33 cellular contexts compared by ENCODE assay signal in the genomic region with DNA sequence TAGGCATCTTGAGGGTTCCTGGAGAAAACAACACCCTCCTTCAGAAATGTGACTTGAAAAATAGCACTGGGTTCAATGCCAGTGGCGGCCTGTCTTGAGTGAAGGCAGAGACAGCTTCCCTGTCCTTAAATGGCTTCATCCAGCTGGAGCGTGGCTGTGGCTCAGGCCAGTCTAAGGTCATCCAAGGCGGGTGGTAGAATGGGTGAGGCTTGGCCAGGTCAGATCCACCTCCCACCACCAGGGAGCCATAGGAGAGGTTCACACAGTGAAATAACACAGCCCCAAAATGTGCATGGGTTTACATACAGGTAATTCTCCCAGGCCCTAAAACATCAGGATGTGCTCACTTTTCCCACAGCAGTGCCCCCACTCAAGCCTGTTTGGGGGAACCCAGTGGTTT.
"Had no signal": no experiment of that assay in that cellular context is flagged by ENCODE, and none has a peak within 500 bp of the region (broad histone marks: within the 10 kb centered on the region; RNA-seq: fewer than 3 reads in every experiment).

No MANE protein-coding gene starts in this region.

- H3K36me3 ChIP-seq: ascending aorta, gastroesophageal sphincter, pancreas, transverse colon had no signal

- H3K9me3 Mint-ChIP-seq: activated CD4-positive, alpha-beta memory T cell treated with anti-CD3 and anti-CD28 coated beads for 36 hours; activated CD4-positive, alpha-beta T cell treated with anti-CD3 and anti-CD28 coated beads, Interleukin-2, amount 10 ng/mL, durations not matched to agents 24 days and 14 days; activated naive CD4-positive, alpha-beta T cell treated with anti-CD3 and anti-CD28 coated beads for 36 hours; activated naive CD8-positive, alpha-beta T cell treated with anti-CD3 and anti-CD28 coated beads, Interleukin-2, amount 10 ng/mL, durations not matched to agents 7 days and 5 days; activated T-helper 1 cell treated with anti-CD3 and anti-CD28 coated beads, Interleukin-12 subunit alpha, Interleukin-12 subunit beta, Interleukin-2, Interleukin-4 antibody, amounts not matched to agents 30 ng/mL and 10 ng/mL and 1 ng/mL, durations not matched to agents 14 hours and 24 hours and 36 hours; brain; effector memory CD8-positive, alpha-beta T cell; stimulated activated naive B cell treated with anti-CD40 and anti-IgM and Interleukin-4, amounts not matched to agents 10 μg/mL and 1 μg/mL and 100 μg/mL, for 72 hours; T-helper 2 cell treated with Interferon-gamma antibody and Interleukin-4, amounts not matched to agents 5 μg/mL and 100 μg/mL, for 36 hours had no signal

- H3K4me1 Mint-ChIP-seq: activated CD4-positive, alpha-beta T cell treated with anti-CD3 and anti-CD28 coated beads, Interleukin-2, amount 10 ng/mL, durations not matched to agents 24 days and 14 days; immature natural killer cell; naive B cell; stimulated activated naive B cell treated with anti-CD40 and anti-IgM and Interleukin-4, amounts not matched to agents 10 μg/mL and 1 μg/mL and 100 μg/mL, for 72 hours had no signal

- H3K27me3 ChIP-seq: ascending aorta, pancreas, testis had no signal

- FAIRE-seq: endothelial cell of umbilical vein, kidney, pancreas, urothelium cell line had no signal

- H3K27ac Mint-ChIP-seq: activated CD4-positive, alpha-beta memory T cell treated with anti-CD3 and anti-CD28 coated beads for 36 hours; activated CD4-positive, alpha-beta T cell treated with anti-CD3 and anti-CD28 coated beads, Interleukin-2, amount 10 ng/mL, durations not matched to agents 24 days and 14 days; activated naive CD4-positive, alpha-beta T cell treated with anti-CD3 and anti-CD28 coated beads for 36 hours; activated naive CD8-positive, alpha-beta T cell treated with anti-CD3 and anti-CD28 coated beads, Interleukin-2, amount 10 ng/mL, durations not matched to agents 7 days and 5 days; activated T-helper 1 cell treated with anti-CD3 and anti-CD28 coated beads, Interleukin-12 subunit alpha, Interleukin-12 subunit beta, Interleukin-2, Interleukin-4 antibody, amounts not matched to agents 30 ng/mL and 10 ng/mL and 1 ng/mL, durations not matched to agents 14 hours and 24 hours and 36 hours; brain; effector memory CD8-positive, alpha-beta T cell; immature natural killer cell; naive B cell; stimulated activated naive B cell treated with anti-CD40 and anti-IgM and Interleukin-4, amounts not matched to agents 10 μg/mL and 1 μg/mL and 100 μg/mL, for 72 hours; T-helper 2 cell treated with Interferon-gamma antibody and Interleukin-4, amounts not matched to agents 5 μg/mL and 100 μg/mL, for 36 hours had no signal

- H3K4me2 ChIP-seq: hepatocyte, smooth muscle cell had no signal

- H3K9me3 ChIP-seq: ascending aorta, gastroesophageal sphincter, pancreas, psoas muscle, testis, transverse colon had no signal

- H3K4me1 ChIP-seq: ascending aorta, gastroesophageal sphincter, pancreas, psoas muscle, testis, transverse colon had no signal

- H3K27ac ChIP-seq: ascending aorta, gastroesophageal sphincter, hepatocyte, pancreas, psoas muscle, testis, transverse colon had no signal

- H2AFZ ChIP-seq: hepatocyte had no signal

- H3K36me3 Mint-ChIP-seq: activated CD4-positive, alpha-beta memory T cell treated with anti-CD3 and anti-CD28 coated beads for 36 hours; activated naive CD8-positive, alpha-beta T cell treated with anti-CD3 and anti-CD28 coated beads, Interleukin-2, amount 10 ng/mL, durations not matched to agents 7 days and 5 days; brain; immature natural killer cell; naive B cell; stimulated activated naive B cell treated with anti-CD40 and anti-IgM and Interleukin-4, amounts not matched to agents 10 μg/mL and 1 μg/mL and 100 μg/mL, for 72 hours had no signal

- H3K4me3 Mint-ChIP-seq: activated CD4-positive, alpha-beta memory T cell treated with anti-CD3 and anti-CD28 coated beads for 36 hours; activated CD4-positive, alpha-beta T cell treated with anti-CD3 and anti-CD28 coated beads, Interleukin-2, amount 10 ng/mL, durations not matched to agents 24 days and 14 days; activated naive CD4-positive, alpha-beta T cell treated with anti-CD3 and anti-CD28 coated beads for 36 hours; activated naive CD8-positive, alpha-beta T cell treated with anti-CD3 and anti-CD28 coated beads, Interleukin-2, amount 10 ng/mL, durations not matched to agents 7 days and 5 days; activated T-helper 1 cell treated with anti-CD3 and anti-CD28 coated beads, Interleukin-12 subunit alpha, Interleukin-12 subunit beta, Interleukin-2, Interleukin-4 antibody, amounts not matched to agents 30 ng/mL and 10 ng/mL and 1 ng/mL, durations not matched to agents 14 hours and 24 hours and 36 hours; brain; effector memory CD8-positive, alpha-beta T cell; immature natural killer cell; naive B cell; stimulated activated naive B cell treated with anti-CD40 and anti-IgM and Interleukin-4, amounts not matched to agents 10 μg/mL and 1 μg/mL and 100 μg/mL, for 72 hours; T-helper 2 cell treated with Interferon-gamma antibody and Interleukin-4, amounts not matched to agents 5 μg/mL and 100 μg/mL, for 36 hours had no signal

- DNase-seq: activated CD4-positive, alpha-beta memory T cell treated with anti-CD3 and anti-CD28 coated beads for 36 hours; activated CD4-positive, alpha-beta T cell treated with anti-CD3 and anti-CD28 coated beads, Interleukin-2, amount 10 ng/mL, durations not matched to agents 24 days and 14 days; activated CD8-positive, alpha-beta memory T cell treated with anti-CD3 and anti-CD28 coated beads, Interleukin-2, amount 50 U/mL, for 4 hours; activated effector memory CD4-positive, alpha-beta T cell treated with anti-CD3 and anti-CD28 coated beads, Interleukin-2, amount 50 U/mL, for 16 hours; activated naive CD4-positive, alpha-beta T cell treated with anti-CD3 and anti-CD28 coated beads for 36 hours; activated naive CD8-positive, alpha-beta T cell treated with anti-CD3 and anti-CD28 coated beads, Interleukin-2, amount 10 ng/mL, durations not matched to agents 7 days and 5 days; activated T-cell treated with anti-CD3 and anti-CD28 coated beads, Interleukin-2, amount 50 U/mL, for 1 hour; cortex of kidney; effector memory CD8-positive, alpha-beta T cell; immature natural killer cell; kidney; left colon; mammary epithelial cell; naive B cell; nucleus accumbens; pancreas; psoas muscle; stimulated activated CD4-positive, alpha-beta T cell treated with anti-CD3 and anti-CD28 coated beads, Interleukin-1b, Interleukin-23, amount 100 ng/mL, for 48 hours; stimulated activated CD4-positive, alpha-beta T cell treated with anti-CD3 and anti-CD28 coated beads, Interleukin-4, amount 100 ng/mL, for 4 hours; stimulated activated CD8-positive, alpha-beta memory T cell treated with anti-CD3 and anti-CD28 coated beads, Interleukin-4, amount 100 ng/mL, for 48 hours; stimulated activated naive B cell treated with anti-CD40 and anti-IgM and Interleukin-4, amounts not matched to agents 10 μg/mL and 1 μg/mL and 100 μg/mL, for 72 hours; testis; transverse colon had no signal

- H3K4me3 ChIP-seq: ascending aorta, gastroesophageal sphincter, hepatocyte, pancreas, psoas muscle, smooth muscle cell, testis, transverse colon had no signal

- H3K79me2 ChIP-seq: hepatocyte had no signal

- ATAC-seq: activated CD4-positive, CD25-positive, alpha-beta regulatory T cell treated with anti-CD3 and anti-CD28 coated beads, Interleukin-2, amount 50 U/mL, for 24 hours; effector memory CD8-positive, alpha-beta T cell; gastroesophageal sphincter; left colon; pancreas; psoas muscle; stimulated activated naive B cell treated with anti-CD40 and anti-IgM and Interleukin-4, amounts not matched to agents 10 μg/mL and 1 μg/mL and 100 μg/mL, for 72 hours had no signal
